Comparison of ENCODE assay signal across 1 cellular context in the genomic region with DNA sequence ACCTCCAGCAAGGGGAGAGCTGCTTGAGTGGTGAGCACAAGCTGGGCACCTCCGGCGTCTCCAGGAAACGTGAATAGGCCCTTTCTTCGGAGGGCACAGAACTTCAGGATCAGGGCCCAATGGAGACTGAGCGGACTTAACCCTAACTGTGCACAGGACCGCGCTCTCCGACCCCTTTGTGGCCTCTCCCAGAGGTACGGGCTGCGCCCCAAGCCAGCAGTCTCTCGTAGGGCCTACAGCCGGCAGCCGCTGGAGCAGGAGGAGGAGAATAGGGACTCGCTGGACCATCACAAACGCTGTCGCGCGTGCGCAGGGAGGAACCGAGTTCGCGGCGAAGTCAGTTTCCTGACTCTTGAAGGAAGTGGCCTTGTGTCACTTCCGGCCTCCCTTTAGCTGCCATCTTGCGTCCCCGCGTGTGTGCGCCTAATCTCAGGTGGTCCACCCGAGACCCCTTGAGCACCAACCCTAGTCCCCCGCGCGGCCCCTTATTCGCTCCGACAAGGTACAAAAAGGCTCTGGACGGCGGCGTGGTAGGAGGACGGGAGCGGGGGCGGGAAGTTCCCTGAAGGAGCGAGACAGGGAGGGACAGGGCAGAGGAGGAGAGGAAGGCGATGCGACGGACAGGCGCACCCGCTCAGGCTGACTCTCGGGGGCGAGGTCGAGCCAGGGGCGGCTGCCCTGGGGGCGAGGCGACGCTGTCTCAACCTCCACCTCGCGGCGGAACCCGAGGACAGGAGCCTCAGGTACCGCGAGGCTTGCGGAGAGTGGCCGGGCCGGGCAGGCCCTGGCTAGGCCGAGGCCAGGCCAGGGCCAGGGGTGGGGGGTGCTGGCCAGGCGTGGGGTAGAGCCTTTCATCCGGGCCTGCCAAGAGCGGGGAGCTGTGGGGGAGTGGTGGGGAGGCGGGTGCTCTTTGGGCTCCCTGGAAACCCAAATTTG.
TF ChIP-seq lines count a peak whose summit lies in the region.

A gene (plus strand): TSS at position 386 of the 936 bp plus-strand sequence. CDS start 226 bp downstream, at position 612.

TF ChIP-seq in HEK293, 187 proteins besides CTCF, POLR2A, EP300 and RAD21 (continued from another document):
- TF ChIP-seq, protein P1, sequence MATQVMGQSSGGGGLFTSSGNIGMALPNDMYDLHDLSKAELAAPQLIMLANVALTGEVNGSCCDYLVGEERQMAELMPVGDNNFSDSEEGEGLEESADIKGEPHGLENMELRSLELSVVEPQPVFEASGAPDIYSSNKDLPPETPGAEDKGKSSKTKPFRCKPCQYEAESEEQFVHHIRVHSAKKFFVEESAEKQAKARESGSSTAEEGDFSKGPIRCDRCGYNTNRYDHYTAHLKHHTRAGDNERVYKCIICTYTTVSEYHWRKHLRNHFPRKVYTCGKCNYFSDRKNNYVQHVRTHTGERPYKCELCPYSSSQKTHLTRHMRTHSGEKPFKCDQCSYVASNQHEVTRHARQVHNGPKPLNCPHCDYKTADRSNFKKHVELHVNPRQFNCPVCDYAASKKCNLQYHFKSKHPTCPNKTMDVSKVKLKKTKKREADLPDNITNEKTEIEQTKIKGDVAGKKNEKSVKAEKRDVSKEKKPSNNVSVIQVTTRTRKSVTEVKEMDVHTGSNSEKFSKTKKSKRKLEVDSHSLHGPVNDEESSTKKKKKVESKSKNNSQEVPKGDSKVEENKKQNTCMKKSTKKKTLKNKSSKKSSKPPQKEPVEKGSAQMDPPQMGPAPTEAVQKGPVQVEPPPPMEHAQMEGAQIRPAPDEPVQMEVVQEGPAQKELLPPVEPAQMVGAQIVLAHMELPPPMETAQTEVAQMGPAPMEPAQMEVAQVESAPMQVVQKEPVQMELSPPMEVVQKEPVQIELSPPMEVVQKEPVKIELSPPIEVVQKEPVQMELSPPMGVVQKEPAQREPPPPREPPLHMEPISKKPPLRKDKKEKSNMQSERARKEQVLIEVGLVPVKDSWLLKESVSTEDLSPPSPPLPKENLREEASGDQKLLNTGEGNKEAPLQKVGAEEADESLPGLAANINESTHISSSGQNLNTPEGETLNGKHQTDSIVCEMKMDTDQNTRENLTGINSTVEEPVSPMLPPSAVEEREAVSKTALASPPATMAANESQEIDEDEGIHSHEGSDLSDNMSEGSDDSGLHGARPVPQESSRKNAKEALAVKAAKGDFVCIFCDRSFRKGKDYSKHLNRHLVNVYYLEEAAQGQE (tag by site-specific recombination; IDR thresholded peaks at IDR 0.05) = peak; percentile 77
- TF ChIP-seq ZNF211 (tag by site-specific recombination; IDR thresholded peaks at IDR 0.05; ENCODE audit: low read depth) = no peak
- no peak for TF ChIP-seq BCL11A (tag by site-specific recombination; IDR thresholded peaks at IDR 0.05; ENCODE audit: low read depth)
- TF ChIP-seq ZNF600 (tag by site-specific recombination; IDR thresholded peaks at IDR 0.05) = peak; percentile 75
- TF ChIP-seq SP2 (tag by site-specific recombination; IDR thresholded peaks at IDR 0.05) = peak; percentile 70
- TF ChIP-seq, protein P2, sequence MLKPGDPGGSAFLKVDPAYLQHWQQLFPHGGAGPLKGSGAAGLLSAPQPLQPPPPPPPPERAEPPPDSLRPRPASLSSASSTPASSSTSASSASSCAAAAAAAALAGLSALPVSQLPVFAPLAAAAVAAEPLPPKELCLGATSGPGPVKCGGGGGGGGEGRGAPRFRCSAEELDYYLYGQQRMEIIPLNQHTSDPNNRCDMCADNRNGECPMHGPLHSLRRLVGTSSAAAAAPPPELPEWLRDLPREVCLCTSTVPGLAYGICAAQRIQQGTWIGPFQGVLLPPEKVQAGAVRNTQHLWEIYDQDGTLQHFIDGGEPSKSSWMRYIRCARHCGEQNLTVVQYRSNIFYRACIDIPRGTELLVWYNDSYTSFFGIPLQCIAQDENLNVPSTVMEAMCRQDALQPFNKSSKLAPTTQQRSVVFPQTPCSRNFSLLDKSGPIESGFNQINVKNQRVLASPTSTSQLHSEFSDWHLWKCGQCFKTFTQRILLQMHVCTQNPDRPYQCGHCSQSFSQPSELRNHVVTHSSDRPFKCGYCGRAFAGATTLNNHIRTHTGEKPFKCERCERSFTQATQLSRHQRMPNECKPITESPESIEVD (tag by site-specific recombination; IDR thresholded peaks at IDR 0.05) = no peak
- TF ChIP-seq ZSCAN16 (tag by site-specific recombination; IDR thresholded peaks at IDR 0.05) = no peak
- TF ChIP-seq, protein P3, sequence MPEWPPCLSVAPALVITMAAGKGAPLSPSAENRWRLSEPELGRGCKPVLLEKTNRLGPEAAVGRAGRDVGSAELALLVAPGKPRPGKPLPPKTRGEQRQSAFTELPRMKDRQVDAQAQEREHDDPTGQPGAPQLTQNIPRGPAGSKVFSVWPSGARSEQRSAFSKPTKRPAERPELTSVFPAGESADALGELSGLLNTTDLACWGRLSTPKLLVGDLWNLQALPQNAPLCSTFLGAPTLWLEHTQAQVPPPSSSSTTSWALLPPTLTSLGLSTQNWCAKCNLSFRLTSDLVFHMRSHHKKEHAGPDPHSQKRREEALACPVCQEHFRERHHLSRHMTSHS (tag by site-specific recombination; IDR thresholded peaks at IDR 0.05) = no peak
- 0 out of 2 replicates have a peak, but pooled peaks have one; percentile 23 for TF ChIP-seq ZNF76 (tag by site-specific recombination; IDR thresholded peaks at IDR 0.05; ENCODE audit: borderline replicate concordance, low read depth)
- TF ChIP-seq, protein P4, sequence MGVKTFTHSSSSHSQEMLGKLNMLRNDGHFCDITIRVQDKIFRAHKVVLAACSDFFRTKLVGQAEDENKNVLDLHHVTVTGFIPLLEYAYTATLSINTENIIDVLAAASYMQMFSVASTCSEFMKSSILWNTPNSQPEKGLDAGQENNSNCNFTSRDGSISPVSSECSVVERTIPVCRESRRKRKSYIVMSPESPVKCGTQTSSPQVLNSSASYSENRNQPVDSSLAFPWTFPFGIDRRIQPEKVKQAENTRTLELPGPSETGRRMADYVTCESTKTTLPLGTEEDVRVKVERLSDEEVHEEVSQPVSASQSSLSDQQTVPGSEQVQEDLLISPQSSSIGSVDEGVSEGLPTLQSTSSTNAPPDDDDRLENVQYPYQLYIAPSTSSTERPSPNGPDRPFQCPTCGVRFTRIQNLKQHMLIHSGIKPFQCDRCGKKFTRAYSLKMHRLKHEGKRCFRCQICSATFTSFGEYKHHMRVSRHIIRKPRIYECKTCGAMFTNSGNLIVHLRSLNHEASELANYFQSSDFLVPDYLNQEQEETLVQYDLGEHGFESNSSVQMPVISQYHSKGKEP (tag by site-specific recombination; IDR thresholded peaks at IDR 0.05) = no peak
